ENCODE assay signal across 16 cellular contexts in the genomic region with DNA sequence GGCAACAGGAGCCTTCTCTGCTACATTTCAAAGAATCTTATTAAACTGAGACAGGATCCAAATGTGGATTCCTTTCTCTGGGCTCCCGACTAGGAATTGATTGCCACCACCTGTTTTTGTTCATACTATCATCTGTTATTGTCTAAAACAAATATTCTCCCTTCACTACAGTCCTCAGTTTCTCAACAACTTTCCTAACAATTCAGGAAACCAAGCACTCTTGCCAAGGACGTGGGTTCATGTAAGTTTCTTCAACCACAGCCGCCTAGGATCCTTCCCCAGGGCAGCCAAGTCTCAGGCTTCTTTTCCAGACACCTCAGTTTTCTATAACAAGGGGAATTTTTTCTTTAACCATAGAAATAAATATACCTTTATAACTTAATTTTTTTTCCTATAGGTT. TPM values are rescaled to one million over a fixed set of nuclear protein-coding genes. Genes with fewer than 3 reads are reported as not detected.
A peak's percentile ranks its signal among the peaks of the same experiment; 100 is the strongest.
DNase-seq lines count a peak whose midpoint lies in the region; ATAC-seq and TF ChIP-seq lines count a peak whose summit lies in the region.
"Had no signal": no experiment of that assay in that cellular context is flagged by ENCODE, and none has a peak within 500 bp of the region (broad histone marks: within the 10 kb centered on the region; RNA-seq: fewer than 3 reads in every experiment).

No MANE protein-coding gene starts in this region.

- peak; percentile 39 for ATAC-seq in Right ventricle myocardium inferior
- ATAC-seq in HG03175 (IDR thresholded peaks at IDR 0.05; ENCODE audit: unreplicated experiment): no peak
- no peak for ATAC-seq in GM18868 (IDR thresholded peaks at IDR 0.05; ENCODE audit: unreplicated experiment)

- H3K27me3 ChIP-seq in neutrophil: no peaks in the 10 kb centered on the region

- H3K4me1 ChIP-seq in neutrophil (ENCODE audit: control insufficient read depth in 1 of 2, insufficient read depth in 1 of 2, low read depth in 1 of 2, low read length in 1 of 2): peaks cover 64 to 89% of the 10 kb centered on the region in 2 experiments
- H3K4me1 ChIP-seq: prostate gland had no signal

- intact Hi-C loops in Right ventricle myocardium inferior (cut with DNase I): no loop called here
- intact Hi-C loops in cardiac septum (cut with DNase I): no loop called here

- no peaks in the 10 kb centered on the region for H3K36me3 ChIP-seq in neutrophil
- H3K36me3 ChIP-seq: prostate gland had no signal

- peak overlapping the region; percentile 13 to 21 for H3K4me3 ChIP-seq in neutrophil (ENCODE audit: low read depth in 1 of 2, low read length in 1 of 2)
- H3K4me3 ChIP-seq: lung, prostate gland had no signal

- TF ChIP-seq CTCF in neutrophil (IDR thresholded peaks at IDR 0.05): no peak

- H3K27ac ChIP-seq in neutrophil: peak overlapping the region; percentile 79
- H3K27ac ChIP-seq: prostate gland had no signal

- DNase-seq in Right ventricle myocardium inferior (ENCODE audit: missing footprints) (no peak), cardiac septum (ENCODE audit: low spot score) (no peak), fibroblast of gingiva (ENCODE audit: low read depth) (peak; percentile 86), NCI-H510A treated with DMSO at 0.1 percent for 48 hours (lab: John Stamatoyannopoulos, UW) (no peak), ecto neural progenitor cell (ENCODE audit: low spot score) (no peak)
- DNase-seq: activated CD4-positive, alpha-beta T cell treated with anti-CD3 and anti-CD28 coated beads, Interleukin-2, amount 50 U/mL, for 4 hours; activated naive CD4-positive, alpha-beta T cell; cortex of kidney; head of caudate nucleus; HFFc6; NCI-H2107 had no signal

- H3K9me3 ChIP-seq in neutrophil: no peaks in the 10 kb centered on the region
- H3K9me3 ChIP-seq: prostate gland had no signal

RNA-seq across cellular contexts. Expression of gene AGPS, which starts 39.5 kb away (rescaled TPM):
- total RNA-seq in Right ventricle myocardium inferior: 32.3 TPM
- total RNA-seq in cardiac septum: 27.5 TPM
